10 cellular contexts compared by ENCODE assay signal in genomic region chr2:106098081-106098480, GRCh38.
DNase-seq lines count a peak whose midpoint lies in the region; ATAC-seq, FAIRE-seq and TF ChIP-seq lines count a peak whose summit lies in the region.
"Had no signal": no experiment of that assay in that cellular context is flagged by ENCODE, and none has a peak within 500 bp of the region (broad histone marks: within the 10 kb centered on the region; RNA-seq: fewer than 3 reads in every experiment).

No MANE protein-coding gene starts in this region.

- TF ChIP-seq EP300 in neural cell (conservative IDR thresholded peaks at IDR 0.05; ENCODE audit: poor library complexity, severe bottlenecking), result no peak

- H3K9ac ChIP-seq in Loucy (ENCODE audit: low read depth, low read length, poor library complexity, severe bottlenecking), result no peak overlapping the region
- H3K9ac ChIP-seq in neural cell (ENCODE audit: low read length), result no peak overlapping the region

- no peak overlapping the region for H3K27ac ChIP-seq in neural cell (ENCODE audit: low read length)

- ATAC-seq in GM19328 (IDR thresholded peaks at IDR 0.05; ENCODE audit: unreplicated experiment) (no peak), GM21447 (IDR thresholded peaks at IDR 0.05; ENCODE audit: unreplicated experiment) (no peak)

- no peaks in the 10 kb centered on the region for H3K9me2 ChIP-seq in Loucy (replicated peaks; ENCODE audit: low read depth, low read length)
- no peaks in the 10 kb centered on the region for H3K9me2 ChIP-seq in neural cell (ENCODE audit: insufficient read depth, low read length)

- H3K4me3 ChIP-seq in Loucy (ENCODE audit: low read length, poor library complexity, severe bottlenecking) (no peak overlapping the region), bronchial epithelial cell (ENCODE audit: low read depth, low read length) (no peak overlapping the region), neural cell (ENCODE audit: low read length) (no peak overlapping the region)

- H4K20me1 ChIP-seq in Loucy (ENCODE audit: insufficient read depth, low read length, poor library complexity, severe bottlenecking) (no peaks in the 10 kb centered on the region), neural cell (ENCODE audit: insufficient read depth) (no peaks in the 10 kb centered on the region)

- no peaks in the 10 kb centered on the region for H3K79me2 ChIP-seq in Loucy (ENCODE audit: insufficient read depth, low read length)
- no peaks in the 10 kb centered on the region for H3K79me2 ChIP-seq in neural cell (replicated peaks; ENCODE audit: insufficient read depth, low read length)

- peaks cover 47% of the 10 kb centered on the region for H3K4me1 ChIP-seq in Loucy (ENCODE audit: insufficient read depth, low read length, poor library complexity, severe bottlenecking)

- H3K36me3 ChIP-seq in Loucy (ENCODE audit: insufficient read depth, low read length) (peaks cover 44% of the 10 kb centered on the region; the same call in 1 of the 2 replicates), bronchial epithelial cell (ENCODE audit: control insufficient read depth, insufficient read depth, low read length) (peaks cover 19% of the 10 kb centered on the region), neural cell (ENCODE audit: insufficient read depth, low read length) (peaks cover 18% of the 10 kb centered on the region)

- no peak overlapping the region for H3K4me2 ChIP-seq in Loucy (ENCODE audit: low read depth, low read length, poor library complexity, severe bottlenecking)
- H3K4me2 ChIP-seq in neural cell (ENCODE audit: low read length), result no peak overlapping the region

- DNase-seq in activated CD4-positive, alpha-beta T cell treated with anti-CD3 and anti-CD28 coated beads for 48 hours, result peak; percentile 45
- DNase-seq in activated CD4-positive, alpha-beta T cell treated with anti-CD3 and anti-CD28 coated beads for 4 hours, result no peak
- no peak for DNase-seq in bronchial epithelial cell (ENCODE audit: low read depth)
- no peak for DNase-seq in NK-92 treated with Interleukin-12 subunit alpha and Interleukin-12 subunit beta, amount 100 ng/mL, for 24 hours (lab: John Stamatoyannopoulos, UW)
- DNase-seq: C1 segment of cervical spinal cord had no signal

- no peak for TF ChIP-seq RAD21 in neural cell (conservative IDR thresholded peaks at IDR 0.05)

- H3K27me3 ChIP-seq in Loucy (ENCODE audit: insufficient read depth, low read length, poor library complexity, severe bottlenecking) (no peaks in the 10 kb centered on the region), bronchial epithelial cell (ENCODE audit: control insufficient read depth, insufficient read depth, low read length) (no peaks in the 10 kb centered on the region), neural cell (ENCODE audit: insufficient read depth, low read depth, low read length) (no peaks in the 10 kb centered on the region)

- TF ChIP-seq CTCF in Loucy (conservative IDR thresholded peaks at IDR 0.05; ENCODE audit: low read length), result peak; percentile 88
- peak; percentile 56 for TF ChIP-seq CTCF in bronchial epithelial cell (IDR thresholded peaks at IDR 0.05; ENCODE audit: insufficient read depth, low read length, severe bottlenecking)
- peak; percentile 33 for TF ChIP-seq CTCF in neural cell (IDR thresholded peaks at IDR 0.05; ENCODE audit: poor library complexity, severe bottlenecking)

- no peak overlapping the region for H2AFZ ChIP-seq in Loucy (ENCODE audit: low read length)
- H2AFZ ChIP-seq in neural cell (ENCODE audit: low read depth, low read length), result no peak overlapping the region

- peaks cover 7% of the 10 kb centered on the region; the same call in 1 of the 2 replicates for H3F3A ChIP-seq in Loucy (ENCODE audit: low read depth)
- H3F3A ChIP-seq in neural cell (ENCODE audit: insufficient read depth, low read length, poor library complexity, severe bottlenecking), result no peaks in the 10 kb centered on the region

- no peak for FAIRE-seq in bronchial epithelial cell (lab: Jason Lieb, UNC)
- FAIRE-seq: islet of Langerhans had no signal

- H3K9me3 ChIP-seq in Loucy (ENCODE audit: insufficient read depth, low read depth, low read length) (no peaks in the 10 kb centered on the region), neural cell (ENCODE audit: low read length) (no peaks in the 10 kb centered on the region)

TF ChIP-seq in neural cell, 6 proteins besides CTCF, POLR2A, EP300 and RAD21:
- no peak for TF ChIP-seq EZH2 (IDR thresholded peaks at IDR 0.05; ENCODE audit: borderline replicate concordance, insufficient read depth, low read length, poor library complexity, severe bottlenecking)
- no peak for TF ChIP-seq TAF1 (IDR thresholded peaks at IDR 0.05; ENCODE audit: low read depth)
- no peak for TF ChIP-seq POLR2AphosphoS5 (IDR thresholded peaks at IDR 0.05)
- no peak for TF ChIP-seq MXI1 (conservative IDR thresholded peaks at IDR 0.05; ENCODE audit: poor library complexity, severe bottlenecking)
- TF ChIP-seq SMC3 (conservative IDR thresholded peaks at IDR 0.05; ENCODE audit: poor library complexity), result no peak
- no peak for TF ChIP-seq REST (IDR thresholded peaks at IDR 0.05; ENCODE audit: borderline replicate concordance)

Comparison
In these comparisons a context has a peak if more than half of its experiments do, and no peak if none do; other contexts are left out.
1. CTCF ChIP-seq: peak in every context shown above with its lines; median percentile 88 in Loucy; 56 in bronchial epithelial cell; 33 in neural cell.